6 cellular contexts compared by ENCODE assay signal in genomic region chr13:31365630-31366029, GRCh38.
"Had no signal": no experiment of that assay in that cellular context is flagged by ENCODE, and none has a peak within 500 bp of the region (broad histone marks: within the 10 kb centered on the region; RNA-seq: fewer than 3 reads in every experiment).

No MANE protein-coding gene starts in this region.

- DNase-seq: IMR-90, KBM-7, KG1 had no signal

- H3K4me3 ChIP-seq: K562 had no signal

- H3K4me2 ChIP-seq: KMS-11 had no signal

- H3K9ac ChIP-seq: KMS-11 had no signal

- H3K27ac ChIP-seq: HL-60, KMS-11 had no signal
